1 cellular context compared by ENCODE assay signal in genomic region chr6:132734694-132735236, GRCh38.
TF ChIP-seq lines count a peak whose summit lies in the region.

No MANE protein-coding gene starts in this region.

TF ChIP-seq in HepG2, 621 proteins besides CTCF, POLR2A, EP300 and RAD21 (continued from another document and continues in another):
- TF ChIP-seq ZNF670 (CRISPR knock-in tag; IDR thresholded peaks at IDR 0.05; ENCODE audit: borderline replicate concordance) (peak; percentile 78; the same call in 1 of the 2 replicates), MAFG (CRISPR knock-in tag; IDR thresholded peaks at IDR 0.05) (no peak), MZF1 (CRISPR knock-in tag; IDR thresholded peaks at IDR 0.05; ENCODE audit: borderline replicate concordance) (no peak), ZNF280D (CRISPR knock-in tag; IDR thresholded peaks at IDR 0.05) (peak; percentile 50; the same call in 1 of the 2 replicates), ZXDC (CRISPR knock-in tag; IDR thresholded peaks at IDR 0.05) (no peak), AHR (CRISPR knock-in tag; IDR thresholded peaks at IDR 0.05) (no peak), ZNF788 (CRISPR knock-in tag; IDR thresholded peaks at IDR 0.05; ENCODE audit: borderline replicate concordance) (no peak), ZNF180 (CRISPR knock-in tag; IDR thresholded peaks at IDR 0.05; ENCODE audit: borderline replicate concordance, low read depth) (no peak), HES4 (CRISPR knock-in tag; IDR thresholded peaks at IDR 0.05; ENCODE audit: borderline replicate concordance) (no peak), MAX (IDR thresholded peaks at IDR 0.05) (peak; percentile 60; the same call in 1 of the 2 replicates), IKZF4 (CRISPR knock-in tag; IDR thresholded peaks at IDR 0.05; ENCODE audit: borderline replicate concordance, low read depth, not compliant biosample characterization) (no peak), ZNF414 (CRISPR knock-in tag; IDR thresholded peaks at IDR 0.05) (no peak), ZNF12 (CRISPR knock-in tag; IDR thresholded peaks at IDR 0.05) (peak; percentile 86; the same call in 1 of the 2 replicates), PRPF4 (IDR thresholded peaks at IDR 0.05; ENCODE audit: low read depth, low read length, poor library complexity, severe bottlenecking) (no peak), REL (CRISPR knock-in tag; conservative IDR thresholded peaks at IDR 0.05) (no peak), ZBED4 (CRISPR knock-in tag; IDR thresholded peaks at IDR 0.05; ENCODE audit: borderline replicate concordance) (0 out of 2 replicates have a peak, but pooled peaks have one; percentile 65), LBX2 (CRISPR knock-in tag; IDR thresholded peaks at IDR 0.05; ENCODE audit: borderline replicate concordance) (no peak), MYNN (CRISPR knock-in tag; IDR thresholded peaks at IDR 0.05; ENCODE audit: low read depth) (no peak), NR1H2 (CRISPR knock-in tag; IDR thresholded peaks at IDR 0.05; ENCODE audit: borderline replicate concordance, low read depth) (no peak), ZNF607 (CRISPR knock-in tag; IDR thresholded peaks at IDR 0.05; ENCODE audit: borderline replicate concordance) (0 out of 2 replicates have a peak, but pooled peaks have one; percentile 23), NBN (conservative IDR thresholded peaks at IDR 0.05) (no peak), MXI1 (IDR thresholded peaks at IDR 0.05; ENCODE audit: borderline replicate concordance, low read depth, low read length) (peak; percentile 38; the same call in 1 of the 3 replicates), MIER3 (CRISPR knock-in tag; IDR thresholded peaks at IDR 0.05; ENCODE audit: borderline replicate concordance) (peak; percentile 98), MED8 (CRISPR knock-in tag; IDR thresholded peaks at IDR 0.05; ENCODE audit: insufficient replicate concordance) (no peak), ZNF557 (CRISPR knock-in tag; IDR thresholded peaks at IDR 0.05) (no peak), GFI1 (CRISPR knock-in tag; IDR thresholded peaks at IDR 0.05; ENCODE audit: borderline replicate concordance) (peak; percentile 57; the same call in 1 of the 2 replicates), ZNF570 (CRISPR knock-in tag; IDR thresholded peaks at IDR 0.05; ENCODE audit: borderline replicate concordance) (peak; percentile 70), ZNF768 (CRISPR knock-in tag; IDR thresholded peaks at IDR 0.05) (no peak), RAD51 (IDR thresholded peaks at IDR 0.05; ENCODE audit: borderline replicate concordance) (no peak), GPBP1L1 (CRISPR knock-in tag; IDR thresholded peaks at IDR 0.05) (no peak), MTA1 (CRISPR knock-in tag; IDR thresholded peaks at IDR 0.05; ENCODE audit: borderline replicate concordance) (no peak; the same call in 1 of the 2 replicates), ZNF512B (CRISPR knock-in tag; IDR thresholded peaks at IDR 0.05; ENCODE audit: borderline replicate concordance) (peak; percentile 78; the same call in 1 of the 2 replicates), ZNF781 (CRISPR knock-in tag; IDR thresholded peaks at IDR 0.05; ENCODE audit: borderline replicate concordance, not compliant biosample characterization) (no peak), SRSF9 (IDR thresholded peaks at IDR 0.05; ENCODE audit: borderline replicate concordance, insufficient read depth, low read depth, low read length, poor library complexity, severe bottlenecking) (no peak), ZKSCAN1 (IDR thresholded peaks at IDR 0.05; ENCODE audit: low read length) (peak; percentile 47; the same call in 1 of the 2 replicates), ZNF282 (IDR thresholded peaks at IDR 0.05; ENCODE audit: partially characterized antibody) (no peak), SSRP1 (CRISPR knock-in tag; IDR thresholded peaks at IDR 0.05) (peak; percentile 72; the same call in 1 of the 2 replicates), FOXK1 (CRISPR knock-in tag; IDR thresholded peaks at IDR 0.05; ENCODE audit: borderline replicate concordance, low read depth) (peak; percentile 100), ZNF292 (CRISPR knock-in tag; IDR thresholded peaks at IDR 0.05; ENCODE audit: borderline replicate concordance, low read depth) (peak; percentile 86; the same call in 1 of the 2 replicates), ZNF224 (CRISPR knock-in tag; IDR thresholded peaks at IDR 0.05) (no peak), SIX1 (CRISPR knock-in tag; IDR thresholded peaks at IDR 0.05; ENCODE audit: borderline replicate concordance) (0 out of 2 replicates have a peak, but pooled peaks have one; percentile 61), NFYB (CRISPR knock-in tag; IDR thresholded peaks at IDR 0.05) (no peak), MTF1 (CRISPR knock-in tag; IDR thresholded peaks at IDR 0.05) (no peak), ZNF674 (CRISPR knock-in tag; IDR thresholded peaks at IDR 0.05; ENCODE audit: low read depth) (no peak), NFE2L2 (IDR thresholded peaks at IDR 0.05; ENCODE audit: low read length) (no peak), UBTF (CRISPR knock-in tag; IDR thresholded peaks at IDR 0.05) (no peak), IRF2 (CRISPR knock-in tag; IDR thresholded peaks at IDR 0.05) (peak; percentile 90), ZNF749 (CRISPR knock-in tag; IDR thresholded peaks at IDR 0.05; ENCODE audit: borderline replicate concordance) (no peak), CENPX (CRISPR knock-in tag; IDR thresholded peaks at IDR 0.05) (no peak)
